8 cellular contexts compared by ENCODE assay signal in the genomic region with DNA sequence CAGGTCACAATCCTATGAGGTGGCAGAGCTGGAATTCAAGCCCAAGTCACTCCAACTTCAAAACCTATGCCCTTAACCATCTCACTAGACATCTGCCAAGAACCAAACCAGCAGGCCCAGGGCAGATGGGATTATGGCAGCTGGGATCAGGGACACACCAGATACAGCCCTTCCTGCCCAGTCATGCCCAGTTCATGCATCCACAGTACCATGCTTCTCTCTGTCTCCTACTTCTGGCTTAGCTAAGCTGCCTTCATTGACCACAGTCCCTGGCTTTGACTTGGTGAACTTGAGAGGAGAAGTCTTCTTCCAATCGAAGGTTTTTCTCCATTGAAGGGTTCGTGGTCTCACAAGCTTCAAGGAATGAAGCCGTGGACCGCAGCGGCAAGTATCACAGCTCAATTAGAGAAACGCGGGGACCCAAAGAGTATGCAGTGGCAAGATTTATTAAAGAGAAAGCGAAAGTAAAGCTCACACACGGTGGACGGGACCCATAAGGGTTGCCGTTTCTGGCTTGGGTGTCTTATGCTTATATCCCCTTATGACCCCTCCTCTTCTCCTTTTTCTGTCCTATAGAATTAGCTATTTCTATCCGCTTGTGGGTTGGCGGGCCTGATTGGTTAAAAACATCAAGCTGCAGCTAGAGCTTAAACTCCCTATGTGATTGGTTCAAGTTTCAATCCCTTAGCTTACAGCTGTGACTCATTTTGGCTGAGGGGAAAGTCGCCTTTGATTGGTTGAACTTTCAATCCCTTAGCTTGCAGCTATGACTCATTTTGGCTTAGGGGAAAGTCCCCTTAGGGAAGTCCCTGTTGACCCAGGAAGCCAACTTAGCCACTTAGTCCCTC.
A peak's percentile ranks its signal among the peaks of the same experiment; 100 is the strongest.
DNase-seq lines count a peak whose midpoint lies in the region; ATAC-seq and TF ChIP-seq lines count a peak whose summit lies in the region.

No MANE protein-coding gene starts in this region.

- H3K79me1 ChIP-seq in H9 (ENCODE audit: insufficient read depth, low read depth, low read length, poor library complexity, severe bottlenecking), result no peaks in the 10 kb centered on the region

- no peak overlapping the region for H4K5ac ChIP-seq in H9 (ENCODE audit: insufficient read length, low read depth, low read length)

- WGBS in H9 (ENCODE audit: extremely low coverage, insufficient read length, low lambda C conversion rate), result no CpG with 5 or more reads among the region's 14 CpGs

- H3K4me3 Mint-ChIP-seq in central memory CD8-positive, alpha-beta T cell, result peak overlapping the region; percentile 25
- peak overlapping the region; percentile 35 for H3K4me3 Mint-ChIP-seq in stimulated activated effector memory CD8-positive, alpha-beta T cell treated with anti-CD3 and anti-CD28 coated beads, Interleukin-12 subunit alpha, Interleukin-12 subunit beta, amount 100 ng/mL, for 72 hours
- H3K4me3 Mint-ChIP-seq in H9, result no peak overlapping the region

- no peak overlapping the region for H3T11ph ChIP-seq in H9 (ENCODE audit: low read length)

- H3K9me3 Mint-ChIP-seq in central memory CD8-positive, alpha-beta T cell, result no peaks in the 10 kb centered on the region
- no peaks in the 10 kb centered on the region for H3K9me3 Mint-ChIP-seq in stimulated activated effector memory CD8-positive, alpha-beta T cell treated with anti-CD3 and anti-CD28 coated beads, Interleukin-12 subunit alpha, Interleukin-12 subunit beta, amount 100 ng/mL, for 72 hours
- no peaks in the 10 kb centered on the region for H3K9me3 Mint-ChIP-seq in H9

- H2AFZ ChIP-seq in H9 (ENCODE audit: low read length), result no peak overlapping the region

- H3K4me1 ChIP-seq in H9 (ENCODE audit: insufficient read depth, low read length), result peaks cover 6% of the 10 kb centered on the region; the same call in 1 of the 2 replicates

- H2AK5ac ChIP-seq in H9 (ENCODE audit: insufficient read length, low read length), result no peak overlapping the region

- intact Hi-C loops in Right ventricle myocardium superior (cut with DNase I), result loop anchor here (5.0 kb wide), 1 partner anchor 1456 kb away; no protein-coding TSS in a partner anchor

- no peak overlapping the region for H3K14ac ChIP-seq in H9 (ENCODE audit: insufficient read depth, low read length)

- no peaks in the 10 kb centered on the region for H3K27me3 ChIP-seq in H9 (ENCODE audit: insufficient read depth, low read length)

- H3K4ac ChIP-seq in H9 (ENCODE audit: low read depth, low read length), result no peak overlapping the region

- H4K91ac ChIP-seq in H9 (ENCODE audit: insufficient read length, low read depth, low read length), result no peak overlapping the region

- peaks cover 24% of the 10 kb centered on the region for H3K4me1 Mint-ChIP-seq in central memory CD8-positive, alpha-beta T cell
- peaks cover 35% of the 10 kb centered on the region for H3K4me1 Mint-ChIP-seq in stimulated activated effector memory CD8-positive, alpha-beta T cell treated with anti-CD3 and anti-CD28 coated beads, Interleukin-12 subunit alpha, Interleukin-12 subunit beta, amount 100 ng/mL, for 72 hours
- peaks cover 27% of the 10 kb centered on the region in 2 experiments for H3K4me1 Mint-ChIP-seq in H9

- no peak overlapping the region for H2BK15ac ChIP-seq in H9 (ENCODE audit: low read depth, low read length)

- H3K56ac ChIP-seq in H9 (ENCODE audit: insufficient read length, low read depth, low read length), result no peak overlapping the region

- no peak overlapping the region for H3K27ac ChIP-seq in H9 (ENCODE audit: insufficient read length, low read depth, low read length)

- H3K4me2 ChIP-seq in H9 (ENCODE audit: insufficient read depth, insufficient read length, low read length), result no peak overlapping the region

- ATAC-seq in HG03025 (IDR thresholded peaks at IDR 0.05; ENCODE audit: low FRiP score, unreplicated experiment) (peak; percentile 51), Right ventricle myocardium superior (ENCODE audit: poor library complexity) (no peak)
- ATAC-seq in central memory CD8-positive, alpha-beta T cell (replicated peaks; ENCODE audit: extremely low read depth, poor library complexity, severe bottlenecking), result peak; percentile 58
- peak; percentile 77 for ATAC-seq in stimulated activated effector memory CD8-positive, alpha-beta T cell treated with anti-CD3 and anti-CD28 coated beads, Interleukin-12 subunit alpha, Interleukin-12 subunit beta, amount 100 ng/mL, for 72 hours

- no peak overlapping the region for H4K8ac ChIP-seq in H9 (replicated peaks; ENCODE audit: insufficient read length, low read depth, low read length)

- H3K18ac ChIP-seq in H9 (ENCODE audit: insufficient read length, low read depth, low read length), result no peak overlapping the region

- no peak overlapping the region for H2BK20ac ChIP-seq in H9 (ENCODE audit: low read depth, low read length, poor library complexity, severe bottlenecking)

- no peak overlapping the region for H3K23ac ChIP-seq in H9 (ENCODE audit: insufficient read length, low read depth, low read length)

- no peak for TF ChIP-seq CTCF in H9 (conservative IDR thresholded peaks at IDR 0.05)

- H3K9me3 ChIP-seq in H9 (ENCODE audit: control insufficient read depth, low read depth, low read length), result no peaks in the 10 kb centered on the region

- no peaks in the 10 kb centered on the region for H3K79me2 ChIP-seq in H9 (ENCODE audit: insufficient read depth, low read length)

- no peaks in the 10 kb centered on the region for H3K23me2 ChIP-seq in H9 (ENCODE audit: insufficient read length, low read depth, low read length, poor library complexity, severe bottlenecking)

- no peaks in the 10 kb centered on the region for H4K20me1 ChIP-seq in H9 (ENCODE audit: control insufficient read depth, insufficient read depth, insufficient read length)

- H3K27me3 Mint-ChIP-seq in central memory CD8-positive, alpha-beta T cell, result peaks cover 32% of the 10 kb centered on the region
- H3K27me3 Mint-ChIP-seq in H9 (ENCODE audit: low read depth), result no peaks in the 10 kb centered on the region

- H2BK12ac ChIP-seq in H9 (ENCODE audit: insufficient read length, low read depth, low read length), result no peak overlapping the region

- no peak overlapping the region for H3K9ac ChIP-seq in H9 (ENCODE audit: extremely low read depth, insufficient read length, low read length)

- peak overlapping the region; percentile 65 for H3K27ac Mint-ChIP-seq in central memory CD8-positive, alpha-beta T cell (ENCODE audit: low read depth)
- H3K27ac Mint-ChIP-seq in stimulated activated effector memory CD8-positive, alpha-beta T cell treated with anti-CD3 and anti-CD28 coated beads, Interleukin-12 subunit alpha, Interleukin-12 subunit beta, amount 100 ng/mL, for 72 hours, result peak overlapping the region; percentile 67
- H3K27ac Mint-ChIP-seq in H9, result no peak overlapping the region

- no peak overlapping the region for H2BK120ac ChIP-seq in H9 (ENCODE audit: low read depth, low read length, poor library complexity, severe bottlenecking)

- no peak overlapping the region for H2BK5ac ChIP-seq in H9 (ENCODE audit: insufficient read length, low read length)

- DNase-seq in activated T-cell treated with anti-CD3 and anti-CD28 coated beads for 48 hours (ENCODE audit: low read depth), result peak; percentile 2
- DNase-seq in activated T-cell treated with anti-CD3 and anti-CD28 coated beads for 4 hours, result no peak
- DNase-seq in NCI-H748 (lab: John Stamatoyannopoulos, UW; ENCODE audit: unreplicated experiment), result peak; percentile 88
- DNase-seq in central memory CD8-positive, alpha-beta T cell (ENCODE audit: low spot score in 2 of 2), result no peak
- peak in 1 of 2 donors; percentile 65 for DNase-seq in stimulated activated effector memory CD8-positive, alpha-beta T cell treated with anti-CD3 and anti-CD28 coated beads, Interleukin-12 subunit alpha, Interleukin-12 subunit beta, amount 100 ng/mL, for 72 hours (ENCODE audit: low spot score in 2 of 2)
- DNase-seq in H9, result no peak
- DNase-seq in Right ventricle myocardium superior, result no peak

- H3K36me3 Mint-ChIP-seq in central memory CD8-positive, alpha-beta T cell (ENCODE audit: insufficient read depth), result no peaks in the 10 kb centered on the region
- no peaks in the 10 kb centered on the region for H3K36me3 Mint-ChIP-seq in stimulated activated effector memory CD8-positive, alpha-beta T cell treated with anti-CD3 and anti-CD28 coated beads, Interleukin-12 subunit alpha, Interleukin-12 subunit beta, amount 100 ng/mL, for 72 hours
- H3K36me3 Mint-ChIP-seq in H9 (ENCODE audit: insufficient read depth in 1 of 3, low read depth in 3 of 3), result no peaks in the 10 kb centered on the region; a peak in 1 of 7 replicates

Comparison
In these comparisons a context has a peak if more than half of its experiments do, and no peak if none do; other contexts are left out.
1. DNase-seq: peak in activated T-cell treated with anti-CD3 and anti-CD28 coated beads for 48 hours (single experiment) and NCI-H748 (single experiment); none in activated T-cell treated with anti-CD3 and anti-CD28 coated beads for 4 hours (single experiment), central memory CD8-positive, alpha-beta T cell (0 of 2), H9 (single experiment) and Right ventricle myocardium superior (single experiment).
2. H3K27ac Mint-ChIP-seq: peak in central memory CD8-positive, alpha-beta T cell (single experiment) and stimulated activated effector memory CD8-positive, alpha-beta T cell treated with anti-CD3 and anti-CD28 coated beads, Interleukin-12 subunit alpha, Interleukin-12 subunit beta, amount 100 ng/mL, for 72 hours (single experiment); none in H9 (0 of 3).
3. H3K4me3 Mint-ChIP-seq: peak in central memory CD8-positive, alpha-beta T cell (single experiment) and stimulated activated effector memory CD8-positive, alpha-beta T cell treated with anti-CD3 and anti-CD28 coated beads, Interleukin-12 subunit alpha, Interleukin-12 subunit beta, amount 100 ng/mL, for 72 hours (single experiment); none in H9 (0 of 2).